7 cellular contexts compared by ENCODE assay signal in genomic region chr2:197237720-197238370, GRCh38.
DNase-seq lines count a peak whose midpoint lies in the region; ATAC-seq lines count a peak whose summit lies in the region.

No MANE protein-coding gene starts in this region.

- peak overlapping the region; percentile 80 for H3K4me3 Mint-ChIP-seq in T-helper 2 cell treated with Interferon-gamma antibody and Interleukin-4, amounts not matched to agents 5 μg/mL and 100 μg/mL, for 36 hours
- peak overlapping the region; percentile 60 for H3K4me3 Mint-ChIP-seq in stimulated activated effector memory CD8-positive, alpha-beta T cell treated with anti-CD3 and anti-CD28 coated beads, Interleukin-12 subunit alpha, Interleukin-12 subunit beta, amount 100 ng/mL, for 72 hours

- no peaks in the 10 kb centered on the region for H3K9me3 Mint-ChIP-seq in T-helper 2 cell treated with Interferon-gamma antibody and Interleukin-4, amounts not matched to agents 5 μg/mL and 100 μg/mL, for 36 hours
- H3K9me3 Mint-ChIP-seq in stimulated activated effector memory CD8-positive, alpha-beta T cell treated with anti-CD3 and anti-CD28 coated beads, Interleukin-12 subunit alpha, Interleukin-12 subunit beta, amount 100 ng/mL, for 72 hours: no peaks in the 10 kb centered on the region

- no peaks in the 10 kb centered on the region for H3K27me3 Mint-ChIP-seq in T-helper 2 cell treated with Interferon-gamma antibody and Interleukin-4, amounts not matched to agents 5 μg/mL and 100 μg/mL, for 36 hours (ENCODE audit: low read depth)

- ATAC-seq in GM18907 (IDR thresholded peaks at IDR 0.05; ENCODE audit: unreplicated experiment): peak; percentile 58
- ATAC-seq in HG02678 (IDR thresholded peaks at IDR 0.05; ENCODE audit: unreplicated experiment): peak; percentile 54
- peak; percentile 91 for ATAC-seq in stimulated activated effector memory CD8-positive, alpha-beta T cell treated with anti-CD3 and anti-CD28 coated beads, Interleukin-12 subunit alpha, Interleukin-12 subunit beta, amount 100 ng/mL, for 72 hours
- no peak for ATAC-seq in GM21515 (IDR thresholded peaks at IDR 0.05; ENCODE audit: unreplicated experiment)

- H3K36me3 Mint-ChIP-seq in T-helper 2 cell treated with Interferon-gamma antibody and Interleukin-4, amounts not matched to agents 5 μg/mL and 100 μg/mL, for 36 hours (ENCODE audit: low read depth): peaks cover 22% of the 10 kb centered on the region
- peaks cover 22% of the 10 kb centered on the region for H3K36me3 Mint-ChIP-seq in stimulated activated effector memory CD8-positive, alpha-beta T cell treated with anti-CD3 and anti-CD28 coated beads, Interleukin-12 subunit alpha, Interleukin-12 subunit beta, amount 100 ng/mL, for 72 hours

- H3K27ac Mint-ChIP-seq in T-helper 2 cell treated with Interferon-gamma antibody and Interleukin-4, amounts not matched to agents 5 μg/mL and 100 μg/mL, for 36 hours: peak overlapping the region; percentile 91
- H3K27ac Mint-ChIP-seq in stimulated activated effector memory CD8-positive, alpha-beta T cell treated with anti-CD3 and anti-CD28 coated beads, Interleukin-12 subunit alpha, Interleukin-12 subunit beta, amount 100 ng/mL, for 72 hours: peak overlapping the region; percentile 78

- H3K4me1 Mint-ChIP-seq in T-helper 2 cell treated with Interferon-gamma antibody and Interleukin-4, amounts not matched to agents 5 μg/mL and 100 μg/mL, for 36 hours (ENCODE audit: low read depth): peaks cover 79% of the 10 kb centered on the region
- H3K4me1 Mint-ChIP-seq in stimulated activated effector memory CD8-positive, alpha-beta T cell treated with anti-CD3 and anti-CD28 coated beads, Interleukin-12 subunit alpha, Interleukin-12 subunit beta, amount 100 ng/mL, for 72 hours: peaks cover 86% of the 10 kb centered on the region

- no peak for DNase-seq in T-helper 2 cell treated with Interferon-gamma antibody and Interleukin-4, amounts not matched to agents 5 μg/mL and 100 μg/mL, for 36 hours (ENCODE audit: low spot score)
- no peak for DNase-seq in stimulated activated effector memory CD8-positive, alpha-beta T cell treated with anti-CD3 and anti-CD28 coated beads, Interleukin-12 subunit alpha, Interleukin-12 subunit beta, amount 100 ng/mL, for 72 hours (ENCODE audit: low spot score in 2 of 2)
- DNase-seq in HT-29 (ENCODE audit: low spot score) (no peak), NCI-H82 (lab: John Stamatoyannopoulos, UW) (no peak)
